ENCODE assay signal across 2 cellular contexts in the genomic region with DNA sequence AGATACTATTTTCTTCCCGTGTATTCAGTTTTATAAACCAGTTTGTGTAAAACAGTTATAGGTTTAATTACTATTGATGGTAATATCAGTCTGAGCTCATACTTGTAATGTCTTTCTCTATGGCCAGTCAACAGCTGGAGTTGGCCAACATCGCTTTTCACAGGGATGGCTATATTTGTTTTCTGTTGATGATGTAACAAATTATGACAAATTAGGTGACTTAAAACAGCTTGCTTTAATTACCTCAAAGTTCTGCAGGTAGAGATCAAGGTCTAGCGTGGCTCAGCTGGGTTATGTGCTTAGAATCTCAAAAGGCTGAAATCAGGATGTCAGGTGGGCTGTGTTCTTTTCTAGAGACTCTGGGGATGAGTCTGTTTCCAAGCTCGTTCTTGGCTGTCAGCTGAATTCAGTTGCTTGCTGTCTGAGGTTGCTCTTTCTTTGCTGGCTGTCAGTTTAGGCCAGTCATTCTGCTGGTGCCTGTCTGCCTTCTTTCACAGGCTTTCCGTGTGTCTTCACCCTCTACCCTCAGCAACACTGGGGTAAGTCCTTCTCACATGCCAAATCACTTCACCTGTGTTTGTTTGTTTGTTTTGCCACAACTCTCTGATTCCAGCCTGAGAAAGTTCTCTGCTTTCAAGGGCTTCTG.
TF ChIP-seq lines count a peak whose summit lies in the region.

No MANE protein-coding gene starts in this region.

TF ChIP-seq in H1, 55 proteins besides CTCF, POLR2A, EP300 and RAD21 (continued from another document):
- TF ChIP-seq RNF2 (IDR thresholded peaks at IDR 0.05; ENCODE audit: borderline replicate concordance, low read depth, low read length, missing control alignments, poor library complexity, severe bottlenecking) (no peak), TCF12 (IDR thresholded peaks at IDR 0.05; ENCODE audit: low read depth, low read length) (no peak), ZNF274 (IDR thresholded peaks at IDR 0.05; ENCODE audit: borderline replicate concordance, extremely low read depth, low read length) (no peak), BACH1 (IDR thresholded peaks at IDR 0.05; ENCODE audit: low read length) (no peak), TAF1 (IDR thresholded peaks at IDR 0.05; ENCODE audit: low read depth, low read length) (no peak)

TF ChIP-seq in HEK293T, 16 proteins besides CTCF, POLR2A, EP300 and RAD21 (continued from another document):
- TF ChIP-seq, protein P1, sequence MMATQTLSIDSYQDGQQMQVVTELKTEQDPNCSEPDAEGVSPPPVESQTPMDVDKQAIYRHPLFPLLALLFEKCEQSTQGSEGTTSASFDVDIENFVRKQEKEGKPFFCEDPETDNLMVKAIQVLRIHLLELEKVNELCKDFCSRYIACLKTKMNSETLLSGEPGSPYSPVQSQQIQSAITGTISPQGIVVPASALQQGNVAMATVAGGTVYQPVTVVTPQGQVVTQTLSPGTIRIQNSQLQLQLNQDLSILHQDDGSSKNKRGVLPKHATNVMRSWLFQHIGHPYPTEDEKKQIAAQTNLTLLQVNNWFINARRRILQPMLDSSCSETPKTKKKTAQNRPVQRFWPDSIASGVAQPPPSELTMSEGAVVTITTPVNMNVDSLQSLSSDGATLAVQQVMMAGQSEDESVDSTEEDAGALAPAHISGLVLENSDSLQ (IDR thresholded peaks at IDR 0.05) = no peak
- TF ChIP-seq ARNT (IDR thresholded peaks at IDR 0.05) (no peak), BHLHE40 (IDR thresholded peaks at IDR 0.05; ENCODE audit: borderline replicate concordance) (no peak), L3MBTL2 (conservative IDR thresholded peaks at IDR 0.05) (no peak), SP1 (IDR thresholded peaks at IDR 0.05) (no peak), LEF1 (IDR thresholded peaks at IDR 0.05; ENCODE audit: borderline replicate concordance) (no peak), NFRKB (IDR thresholded peaks at IDR 0.05) (no peak)
